Comparison of ENCODE assay signal across 32 cellular contexts in genomic region chr16:75479421-75479990, GRCh38. TPM values are rescaled to one million over a fixed set of nuclear protein-coding genes. Genes with fewer than 3 reads are reported as not detected.
"Had no signal": no experiment of that assay in that cellular context is flagged by ENCODE, and none has a peak within 500 bp of the region (broad histone marks: within the 10 kb centered on the region; RNA-seq: fewer than 3 reads in every experiment).

No MANE protein-coding gene starts in this region.

- H3K4me1 ChIP-seq: colonic mucosa, heart left ventricle, left ventricle myocardium inferior, lower lobe of right lung had no signal

- DNase-seq: cerebellar nuclear complex; colonic mucosa; cortex of kidney; effector CD8-positive, alpha-beta T cell; effector memory CD8-positive, alpha-beta T cell; endodermal cell; erythroblast; esophagus squamous epithelium; foreskin fibroblast; foreskin melanocyte; gastrocnemius medialis; heart left ventricle; hypothalamus; immature natural killer cell; islet precursor cell; kidney; kidney glomerular epithelial cell; left colon; left ventricle myocardium inferior; lower lobe of right lung; mesenchymal stem cell; mucosa of descending colon had no signal

- H3K36me3 ChIP-seq: colonic mucosa, esophagus squamous epithelium, gastrocnemius medialis, heart left ventricle, left ventricle myocardium inferior, lower lobe of right lung had no signal

- H3K79me2 ChIP-seq: hepatocyte had no signal

- H3K27me3 ChIP-seq: colonic mucosa, esophagus squamous epithelium, gastrocnemius medialis, hepatocyte had no signal

- H3K27ac Mint-ChIP-seq: dendritic cell treated with granulocyte-macrophage colony-stimulating factor and Interleukin-4, amounts not matched to agents 40 ng/mL and 50 ng/mL, for 4 days; effector memory CD8-positive, alpha-beta T cell; endodermal cell; immature natural killer cell; mesothelial cell of epicardium had no signal

- H3K4me2 ChIP-seq: hepatocyte had no signal

- H3K4me1 Mint-ChIP-seq: endodermal cell, immature natural killer cell, mesothelial cell of epicardium had no signal

- H3K4me3 ChIP-seq: colonic mucosa, esophagus squamous epithelium, gastrocnemius medialis, heart left ventricle, hepatocyte, left ventricle myocardium inferior, lower lobe of right lung, mucosa of descending colon had no signal

- FAIRE-seq: endometrium, kidney had no signal

- H3K36me3 Mint-ChIP-seq: immature natural killer cell, mesothelial cell of epicardium had no signal

- ATAC-seq: effector memory CD8-positive, alpha-beta T cell; esophagus mucosa; gastrocnemius medialis; left colon; left lobe of liver; lower lobe of right lung; mucosa of descending colon had no signal

- H2AFZ ChIP-seq: hepatocyte had no signal

- H3K9me3 Mint-ChIP-seq: dendritic cell treated with granulocyte-macrophage colony-stimulating factor and Interleukin-4, amounts not matched to agents 40 ng/mL and 50 ng/mL, for 4 days; effector memory CD8-positive, alpha-beta T cell; endodermal cell; immature natural killer cell; mesothelial cell of epicardium had no signal

- H3K27ac ChIP-seq: colonic mucosa, epithelial cell of prostate, esophagus squamous epithelium, gastrocnemius medialis, heart left ventricle, hepatocyte, left ventricle myocardium inferior, lower lobe of right lung had no signal

- H3K4me3 Mint-ChIP-seq: dendritic cell treated with granulocyte-macrophage colony-stimulating factor and Interleukin-4, amounts not matched to agents 40 ng/mL and 50 ng/mL, for 4 days; effector memory CD8-positive, alpha-beta T cell; endodermal cell; immature natural killer cell; mesothelial cell of epicardium had no signal

- H3K9me3 ChIP-seq: colonic mucosa, esophagus squamous epithelium, gastrocnemius medialis, heart left ventricle, left ventricle myocardium inferior, lower lobe of right lung, mucosa of descending colon had no signal

RNA-seq across cellular contexts. Expression of gene CHST6, which starts 15.7 kb away (rescaled TPM):
- polyA plus RNA-seq: immature natural killer cell had no signal

RNA-seq across cellular contexts. Expression of gene CHST5, which starts 56.4 kb away (rescaled TPM):
- total RNA-seq: dermis microvascular lymphatic vessel endothelial cell, esophagus mucosa, hepatocyte, left lobe of liver, lung microvascular endothelial cell, mesenteric fat pad had no signal
- polyA plus RNA-seq: hepatocyte, immature natural killer cell had no signal
